ENCODE assay signal across 2 cellular contexts in genomic region chr2:233020454-233020853, GRCh38.
A peak's percentile ranks its signal among the peaks of the same experiment; 100 is the strongest.
TF ChIP-seq lines count a peak whose summit lies in the region.

No MANE protein-coding gene starts in this region.

TF ChIP-seq in A549, 52 proteins besides CTCF, POLR2A, EP300 and RAD21:
- peak; percentile 83 for TF ChIP-seq ZFP36 (IDR thresholded peaks at IDR 0.05; ENCODE audit: borderline replicate concordance, partially characterized antibody)
- no peak for TF ChIP-seq REST (IDR thresholded peaks at IDR 0.05)
- no peak for TF ChIP-seq BHLHE40 (IDR thresholded peaks at IDR 0.05; ENCODE audit: low read depth, low read length)
- TF ChIP-seq HEYL (CRISPR knock-in tag; IDR thresholded peaks at IDR 0.05) = no peak
- TF ChIP-seq CHD2 (IDR thresholded peaks at IDR 0.05; ENCODE audit: low read length, partially characterized antibody) = no peak
- no peak for TF ChIP-seq USF2 (IDR thresholded peaks at IDR 0.05)
TF ChIP-seq in A549: peak in this region for 1.

TF ChIP-seq in H1, 55 proteins besides CTCF, POLR2A, EP300 and RAD21:
- TF ChIP-seq KDM1A (IDR thresholded peaks at IDR 0.05; ENCODE audit: borderline replicate concordance, low read length) (no peak), POLR2AphosphoS5 (IDR thresholded peaks at IDR 0.05; ENCODE audit: low read depth, low read length) (no peak), RNF2 (IDR thresholded peaks at IDR 0.05; ENCODE audit: borderline replicate concordance, low read depth, low read length, missing control alignments, poor library complexity, severe bottlenecking) (no peak), CBX5 (IDR thresholded peaks at IDR 0.05; ENCODE audit: low read depth, low read length) (no peak), TBP (IDR thresholded peaks at IDR 0.05; ENCODE audit: low read depth, low read length) (no peak), SUZ12 (IDR thresholded peaks at IDR 0.05; ENCODE audit: low read length) (no peak), BACH1 (IDR thresholded peaks at IDR 0.05; ENCODE audit: low read length) (no peak), HDAC2 (IDR thresholded peaks at IDR 0.05; ENCODE audit: borderline replicate concordance in 1 of 2, low read depth in 2 of 2, low read length in 2 of 2) (no peak), BRCA1 (IDR thresholded peaks at IDR 0.05; ENCODE audit: low read depth, low read length) (no peak), TAF7 (optimal IDR thresholded peaks at IDR 0.05; ENCODE audit: borderline replicate concordance, low read depth, low read length) (no peak), TCF12 (IDR thresholded peaks at IDR 0.05; ENCODE audit: low read depth, low read length) (no peak), MAFK (IDR thresholded peaks at IDR 0.05; ENCODE audit: low read depth, low read length) (no peak), SP1 (IDR thresholded peaks at IDR 0.05; ENCODE audit: low read depth, low read length) (no peak)
